1 cellular context compared by ENCODE assay signal in genomic region chr4:1747603-1747967, GRCh38.
A peak's percentile ranks its signal among the peaks of the same experiment; 100 is the strongest.
TF ChIP-seq lines count a peak whose summit lies in the region.

No MANE protein-coding gene starts in this region.

TF ChIP-seq in HepG2, 621 proteins besides CTCF, POLR2A, EP300 and RAD21 (continued from another document and continues in another):
- TF ChIP-seq ZNF232 (CRISPR knock-in tag; IDR thresholded peaks at IDR 0.05; ENCODE audit: borderline replicate concordance) (no peak), MTA3 (CRISPR knock-in tag; IDR thresholded peaks at IDR 0.05) (no peak), ZNF431 (CRISPR knock-in tag; IDR thresholded peaks at IDR 0.05; ENCODE audit: borderline replicate concordance, low read depth) (no peak), HNRNPL (IDR thresholded peaks at IDR 0.05; ENCODE audit: low read depth, low read length) (peak; percentile 93), RARA (CRISPR knock-in tag; IDR thresholded peaks at IDR 0.05) (peak; percentile 57), ARHGAP35 (CRISPR knock-in tag; IDR thresholded peaks at IDR 0.05; ENCODE audit: borderline replicate concordance) (no peak), ZNF609 (CRISPR knock-in tag; IDR thresholded peaks at IDR 0.05; ENCODE audit: borderline replicate concordance) (no peak), ZZZ3 (CRISPR knock-in tag; IDR thresholded peaks at IDR 0.05; ENCODE audit: borderline replicate concordance) (no peak), SSRP1 (CRISPR knock-in tag; IDR thresholded peaks at IDR 0.05) (no peak), RXRA (CRISPR knock-in tag; IDR thresholded peaks at IDR 0.05) (peak; percentile 98), ASH2L (IDR thresholded peaks at IDR 0.05; ENCODE audit: insufficient read length, low read depth, low read length) (no peak), ZMYM3 (CRISPR knock-in tag; IDR thresholded peaks at IDR 0.05) (0 out of 2 replicates have a peak, but pooled peaks have one; percentile 13), SOX13 (IDR thresholded peaks at IDR 0.05) (no peak), SOX13 (CRISPR knock-in tag; conservative IDR thresholded peaks at IDR 0.05 in 1 of 2, IDR thresholded peaks at IDR 0.05 in 1 of 2) (no peak; a peak in 1 of 4 replicates), NFATC3 (CRISPR knock-in tag; IDR thresholded peaks at IDR 0.05) (no peak), MYPOP (CRISPR knock-in tag; IDR thresholded peaks at IDR 0.05) (no peak), ZNF546 (CRISPR knock-in tag; conservative IDR thresholded peaks at IDR 0.05) (0 out of 2 replicates have a peak, but pooled peaks have one; percentile 27), ZNF430 (CRISPR knock-in tag; IDR thresholded peaks at IDR 0.05) (no peak), CSRNP2 (CRISPR knock-in tag; conservative IDR thresholded peaks at IDR 0.05; ENCODE audit: low read depth) (no peak), GATA4 (IDR thresholded peaks at IDR 0.05; ENCODE audit: borderline replicate concordance, low read depth) (no peak), DPF2 (CRISPR knock-in tag; IDR thresholded peaks at IDR 0.05; ENCODE audit: borderline replicate concordance, low read depth) (no peak), HES4 (CRISPR knock-in tag; IDR thresholded peaks at IDR 0.05; ENCODE audit: borderline replicate concordance) (no peak), SUZ12 (IDR thresholded peaks at IDR 0.05; ENCODE audit: low read depth, low read length) (no peak), MTF1 (CRISPR knock-in tag; IDR thresholded peaks at IDR 0.05) (no peak), HNF4G (IDR thresholded peaks at IDR 0.05; ENCODE audit: borderline replicate concordance, low read depth, low read length) (no peak), HNF4G (CRISPR knock-in tag; IDR thresholded peaks at IDR 0.05; ENCODE audit: borderline replicate concordance, low read depth) (no peak), ZSCAN25 (CRISPR knock-in tag; IDR thresholded peaks at IDR 0.05) (0 out of 2 replicates have a peak, but pooled peaks have one; percentile 28)
- TF ChIP-seq, protein P1, sequence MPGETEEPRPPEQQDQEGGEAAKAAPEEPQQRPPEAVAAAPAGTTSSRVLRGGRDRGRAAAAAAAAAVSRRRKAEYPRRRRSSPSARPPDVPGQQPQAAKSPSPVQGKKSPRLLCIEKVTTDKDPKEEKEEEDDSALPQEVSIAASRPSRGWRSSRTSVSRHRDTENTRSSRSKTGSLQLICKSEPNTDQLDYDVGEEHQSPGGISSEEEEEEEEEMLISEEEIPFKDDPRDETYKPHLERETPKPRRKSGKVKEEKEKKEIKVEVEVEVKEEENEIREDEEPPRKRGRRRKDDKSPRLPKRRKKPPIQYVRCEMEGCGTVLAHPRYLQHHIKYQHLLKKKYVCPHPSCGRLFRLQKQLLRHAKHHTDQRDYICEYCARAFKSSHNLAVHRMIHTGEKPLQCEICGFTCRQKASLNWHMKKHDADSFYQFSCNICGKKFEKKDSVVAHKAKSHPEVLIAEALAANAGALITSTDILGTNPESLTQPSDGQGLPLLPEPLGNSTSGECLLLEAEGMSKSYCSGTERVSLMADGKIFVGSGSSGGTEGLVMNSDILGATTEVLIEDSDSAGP (CRISPR knock-in tag; IDR thresholded peaks at IDR 0.05; ENCODE audit: borderline replicate concordance) = no peak
- TF ChIP-seq, protein P2, sequence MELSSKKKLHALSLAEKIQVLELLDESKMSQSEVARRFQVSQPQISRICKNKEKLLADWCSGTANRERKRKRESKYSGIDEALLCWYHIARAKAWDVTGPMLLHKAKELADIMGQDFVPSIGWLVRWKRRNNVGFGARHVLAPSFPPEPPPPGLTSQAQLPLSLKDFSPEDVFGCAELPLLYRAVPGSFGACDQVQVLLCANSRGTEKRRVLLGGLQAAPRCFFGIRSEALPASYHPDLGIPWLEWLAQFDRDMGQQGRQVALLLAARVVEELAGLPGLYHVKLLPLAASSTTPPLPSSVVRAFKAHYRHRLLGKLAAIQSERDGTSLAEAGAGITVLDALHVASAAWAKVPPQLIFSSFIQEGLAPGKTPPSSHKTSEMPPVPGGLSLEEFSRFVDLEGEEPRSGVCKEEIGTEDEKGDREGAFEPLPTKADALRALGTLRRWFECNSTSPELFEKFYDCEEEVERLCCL (CRISPR knock-in tag; IDR thresholded peaks at IDR 0.05; ENCODE audit: borderline replicate concordance) = no peak
- TF ChIP-seq, protein P3, sequence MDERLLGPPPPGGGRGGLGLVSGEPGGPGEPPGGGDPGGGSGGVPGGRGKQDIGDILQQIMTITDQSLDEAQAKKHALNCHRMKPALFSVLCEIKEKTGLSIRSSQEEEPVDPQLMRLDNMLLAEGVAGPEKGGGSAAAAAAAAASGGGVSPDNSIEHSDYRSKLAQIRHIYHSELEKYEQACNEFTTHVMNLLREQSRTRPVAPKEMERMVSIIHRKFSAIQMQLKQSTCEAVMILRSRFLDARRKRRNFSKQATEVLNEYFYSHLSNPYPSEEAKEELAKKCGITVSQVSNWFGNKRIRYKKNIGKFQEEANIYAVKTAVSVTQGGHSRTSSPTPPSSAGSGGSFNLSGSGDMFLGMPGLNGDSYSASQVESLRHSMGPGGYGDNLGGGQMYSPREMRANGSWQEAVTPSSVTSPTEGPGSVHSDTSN (CRISPR knock-in tag; IDR thresholded peaks at IDR 0.05) = no peak
- TF ChIP-seq, protein P4, sequence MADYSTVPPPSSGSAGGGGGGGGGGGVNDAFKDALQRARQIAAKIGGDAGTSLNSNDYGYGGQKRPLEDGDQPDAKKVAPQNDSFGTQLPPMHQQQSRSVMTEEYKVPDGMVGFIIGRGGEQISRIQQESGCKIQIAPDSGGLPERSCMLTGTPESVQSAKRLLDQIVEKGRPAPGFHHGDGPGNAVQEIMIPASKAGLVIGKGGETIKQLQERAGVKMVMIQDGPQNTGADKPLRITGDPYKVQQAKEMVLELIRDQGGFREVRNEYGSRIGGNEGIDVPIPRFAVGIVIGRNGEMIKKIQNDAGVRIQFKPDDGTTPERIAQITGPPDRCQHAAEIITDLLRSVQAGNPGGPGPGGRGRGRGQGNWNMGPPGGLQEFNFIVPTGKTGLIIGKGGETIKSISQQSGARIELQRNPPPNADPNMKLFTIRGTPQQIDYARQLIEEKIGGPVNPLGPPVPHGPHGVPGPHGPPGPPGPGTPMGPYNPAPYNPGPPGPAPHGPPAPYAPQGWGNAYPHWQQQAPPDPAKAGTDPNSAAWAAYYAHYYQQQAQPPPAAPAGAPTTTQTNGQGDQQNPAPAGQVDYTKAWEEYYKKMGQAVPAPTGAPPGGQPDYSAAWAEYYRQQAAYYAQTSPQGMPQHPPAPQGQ (CRISPR knock-in tag; IDR thresholded peaks at IDR 0.05; ENCODE audit: borderline replicate concordance) = no peak
- TF ChIP-seq, protein P5, sequence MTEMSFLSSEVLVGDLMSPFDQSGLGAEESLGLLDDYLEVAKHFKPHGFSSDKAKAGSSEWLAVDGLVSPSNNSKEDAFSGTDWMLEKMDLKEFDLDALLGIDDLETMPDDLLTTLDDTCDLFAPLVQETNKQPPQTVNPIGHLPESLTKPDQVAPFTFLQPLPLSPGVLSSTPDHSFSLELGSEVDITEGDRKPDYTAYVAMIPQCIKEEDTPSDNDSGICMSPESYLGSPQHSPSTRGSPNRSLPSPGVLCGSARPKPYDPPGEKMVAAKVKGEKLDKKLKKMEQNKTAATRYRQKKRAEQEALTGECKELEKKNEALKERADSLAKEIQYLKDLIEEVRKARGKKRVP (CRISPR knock-in tag; IDR thresholded peaks at IDR 0.05) = no peak
- TF ChIP-seq, protein P6, sequence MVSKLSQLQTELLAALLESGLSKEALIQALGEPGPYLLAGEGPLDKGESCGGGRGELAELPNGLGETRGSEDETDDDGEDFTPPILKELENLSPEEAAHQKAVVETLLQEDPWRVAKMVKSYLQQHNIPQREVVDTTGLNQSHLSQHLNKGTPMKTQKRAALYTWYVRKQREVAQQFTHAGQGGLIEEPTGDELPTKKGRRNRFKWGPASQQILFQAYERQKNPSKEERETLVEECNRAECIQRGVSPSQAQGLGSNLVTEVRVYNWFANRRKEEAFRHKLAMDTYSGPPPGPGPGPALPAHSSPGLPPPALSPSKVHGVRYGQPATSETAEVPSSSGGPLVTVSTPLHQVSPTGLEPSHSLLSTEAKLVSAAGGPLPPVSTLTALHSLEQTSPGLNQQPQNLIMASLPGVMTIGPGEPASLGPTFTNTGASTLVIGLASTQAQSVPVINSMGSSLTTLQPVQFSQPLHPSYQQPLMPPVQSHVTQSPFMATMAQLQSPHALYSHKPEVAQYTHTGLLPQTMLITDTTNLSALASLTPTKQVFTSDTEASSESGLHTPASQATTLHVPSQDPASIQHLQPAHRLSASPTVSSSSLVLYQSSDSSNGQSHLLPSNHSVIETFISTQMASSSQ (IDR thresholded peaks at IDR 0.05; ENCODE audit: low read depth) = no peak
- TF ChIP-seq, protein P6 (CRISPR knock-in tag; IDR thresholded peaks at IDR 0.05; ENCODE audit: borderline replicate concordance) = no peak
